28 cellular contexts compared by ENCODE assay signal in genomic region chr16:73185737-73186136, GRCh38.
"Had no signal": no experiment of that assay in that cellular context is flagged by ENCODE, and none has a peak within 500 bp of the region (broad histone marks: within the 10 kb centered on the region; RNA-seq: fewer than 3 reads in every experiment).

No MANE protein-coding gene starts in this region.

- DNase-seq: stimulated activated CD4-positive, alpha-beta T cell treated with anti-CD3 and anti-CD28 coated beads, Interleukin-2, amount 100 ng/mL, for 48 hours; stimulated activated CD4-positive, alpha-beta T cell treated with anti-CD3 and anti-CD28 coated beads, Interleukin-4, amount 100 ng/mL, for 1 hour; stimulated activated CD4-positive, alpha-beta T cell treated with anti-CD3 and anti-CD28 coated beads, Interleukin-4, amount 100 ng/mL, for 24 hours; stimulated activated CD4-positive, alpha-beta T cell treated with anti-CD3 and anti-CD28 coated beads, Interleukin-4, amount 100 ng/mL, for 4 hours; stimulated activated CD8-positive, alpha-beta memory T cell treated with anti-CD3 and anti-CD28 coated beads, Interleukin-4, amount 100 ng/mL, for 48 hours; stimulated activated naive B cell treated with anti-CD40 and anti-IgM and Interleukin-4, amounts not matched to agents 10 μg/mL and 1 μg/mL and 100 μg/mL, for 72 hours; stimulated activated naive CD4-positive, alpha-beta T cell; stimulated activated naive CD4-positive, alpha-beta T cell treated with Interleukin-2 at 50 U/mL for 16 hours; stimulated activated naive CD8-positive, alpha-beta T cell treated with anti-CD3 and anti-CD28 coated beads, Interleukin-15, amount 100 ng/mL, for 72 hours; stimulated activated naive CD8-positive, alpha-beta T cell treated with anti-CD3 and anti-CD28 coated beads, Interleukin-15, Interleukin-2, amounts not matched to agents 100 U/mL and 50 U/mL, for 24 hours; stomach; substantia nigra; testis; thyroid gland; tibial artery; transverse colon; trophoblast cell; upper lobe of right lung; uterus had no signal

- H3K9me3 Mint-ChIP-seq: stimulated activated memory B cell treated with anti-CD40 and anti-IgM and Interleukin-4, amounts not matched to agents 10 μg/mL and 1 μg/mL and 100 μg/mL, for 72 hours; stimulated activated naive B cell treated with anti-CD40 and anti-IgM and Interleukin-4, amounts not matched to agents 10 μg/mL and 1 μg/mL and 100 μg/mL, for 72 hours; stimulated activated naive CD8-positive, alpha-beta T cell treated with anti-CD3 and anti-CD28 coated beads, Interleukin-15, amount 100 ng/mL, for 72 hours; stimulated activated naive CD8-positive, alpha-beta T cell treated with anti-CD3 and anti-CD28 coated beads, Interleukin-15, Interleukin-2, amounts not matched to agents 100 ng/mL and 50 ng/mL, for 24 hours; type B pancreatic cell had no signal

- ATAC-seq: stimulated activated effector memory CD8-positive, alpha-beta T cell treated with anti-CD3 and anti-CD28 coated beads, Interleukin-12 subunit alpha, Interleukin-12 subunit beta, amount 100 ng/mL, for 72 hours; stimulated activated memory B cell treated with anti-CD40 and anti-IgM and Interleukin-4, amounts not matched to agents 10 μg/mL and 1 μg/mL and 100 μg/mL, for 72 hours; stimulated activated naive B cell treated with anti-CD40 and anti-IgM and Interleukin-4, amounts not matched to agents 10 μg/mL and 1 μg/mL and 100 μg/mL, for 72 hours; stimulated activated naive CD8-positive, alpha-beta T cell treated with anti-CD3 and anti-CD28 coated beads, Interleukin-15, amount 100 ng/mL, for 72 hours; stimulated activated naive CD8-positive, alpha-beta T cell treated with anti-CD3 and anti-CD28 coated beads, Interleukin-15, Interleukin-2, amounts not matched to agents 100 U/mL and 50 U/mL, for 24 hours; upper lobe of right lung had no signal

- H3K27ac Mint-ChIP-seq: stimulated activated effector memory CD8-positive, alpha-beta T cell treated with anti-CD3 and anti-CD28 coated beads, Interleukin-12 subunit alpha, Interleukin-12 subunit beta, amount 100 ng/mL, for 72 hours; stimulated activated memory B cell treated with anti-CD40 and anti-IgM and Interleukin-4, amounts not matched to agents 10 μg/mL and 1 μg/mL and 100 μg/mL, for 72 hours; stimulated activated naive B cell treated with anti-CD40 and anti-IgM and Interleukin-4, amounts not matched to agents 10 μg/mL and 1 μg/mL and 100 μg/mL, for 72 hours; stimulated activated naive CD8-positive, alpha-beta T cell treated with anti-CD3 and anti-CD28 coated beads, Interleukin-15, amount 100 ng/mL, for 72 hours; stimulated activated naive CD8-positive, alpha-beta T cell treated with anti-CD3 and anti-CD28 coated beads, Interleukin-15, Interleukin-2, amounts not matched to agents 100 ng/mL and 50 ng/mL, for 24 hours; type B pancreatic cell had no signal

- H3K9me3 ChIP-seq: stomach, suprapubic skin, testis, thoracic aorta, thyroid gland, tibial artery, tibial nerve, transverse colon, upper lobe of left lung, upper lobe of right lung, uterus, vagina had no signal

- H3K4me1 ChIP-seq: stomach, suprapubic skin, thyroid gland, tibial nerve, upper lobe of right lung, uterus had no signal

- H3K4me1 Mint-ChIP-seq: stimulated activated effector memory CD8-positive, alpha-beta T cell treated with anti-CD3 and anti-CD28 coated beads, Interleukin-12 subunit alpha, Interleukin-12 subunit beta, amount 100 ng/mL, for 72 hours; stimulated activated memory B cell treated with anti-CD40 and anti-IgM and Interleukin-4, amounts not matched to agents 10 μg/mL and 1 μg/mL and 100 μg/mL, for 72 hours; stimulated activated naive CD8-positive, alpha-beta T cell treated with anti-CD3 and anti-CD28 coated beads, Interleukin-15, amount 100 ng/mL, for 72 hours had no signal

- H3K27me3 Mint-ChIP-seq: stimulated activated memory B cell treated with anti-CD40 and anti-IgM and Interleukin-4, amounts not matched to agents 10 μg/mL and 1 μg/mL and 100 μg/mL, for 72 hours; stimulated activated naive CD8-positive, alpha-beta T cell treated with anti-CD3 and anti-CD28 coated beads, Interleukin-15, Interleukin-2, amounts not matched to agents 100 ng/mL and 50 ng/mL, for 24 hours had no signal

- H3K36me3 ChIP-seq: stomach, suprapubic skin, thoracic aorta, thyroid gland, tibial artery, tibial nerve, transverse colon, upper lobe of left lung, upper lobe of right lung, uterus, vagina had no signal

- H3K36me3 Mint-ChIP-seq: stimulated activated effector memory CD8-positive, alpha-beta T cell treated with anti-CD3 and anti-CD28 coated beads, Interleukin-12 subunit alpha, Interleukin-12 subunit beta, amount 100 ng/mL, for 72 hours; stimulated activated memory B cell treated with anti-CD40 and anti-IgM and Interleukin-4, amounts not matched to agents 10 μg/mL and 1 μg/mL and 100 μg/mL, for 72 hours; type B pancreatic cell had no signal

- H3K4me3 Mint-ChIP-seq: stimulated activated effector memory CD8-positive, alpha-beta T cell treated with anti-CD3 and anti-CD28 coated beads, Interleukin-12 subunit alpha, Interleukin-12 subunit beta, amount 100 ng/mL, for 72 hours; stimulated activated memory B cell treated with anti-CD40 and anti-IgM and Interleukin-4, amounts not matched to agents 10 μg/mL and 1 μg/mL and 100 μg/mL, for 72 hours; stimulated activated naive B cell treated with anti-CD40 and anti-IgM and Interleukin-4, amounts not matched to agents 10 μg/mL and 1 μg/mL and 100 μg/mL, for 72 hours; stimulated activated naive CD8-positive, alpha-beta T cell treated with anti-CD3 and anti-CD28 coated beads, Interleukin-15, amount 100 ng/mL, for 72 hours; stimulated activated naive CD8-positive, alpha-beta T cell treated with anti-CD3 and anti-CD28 coated beads, Interleukin-15, Interleukin-2, amounts not matched to agents 100 ng/mL and 50 ng/mL, for 24 hours; type B pancreatic cell had no signal

- H3K4me3 ChIP-seq: stomach, suprapubic skin, testis, thoracic aorta, thyroid gland, tibial artery, tibial nerve, transverse colon, upper lobe of left lung, upper lobe of right lung, uterus, vagina had no signal

- H3K27me3 ChIP-seq: stomach, testis, thyroid gland, tibial artery, tibial nerve, transverse colon, upper lobe of left lung, upper lobe of right lung, uterus, vagina had no signal

- H3K27ac ChIP-seq: stomach, suprapubic skin, testis, thoracic aorta, thyroid gland, tibial artery, tibial nerve, transverse colon, upper lobe of left lung, upper lobe of right lung, uterus, vagina had no signal
